In the genomic region with DNA sequence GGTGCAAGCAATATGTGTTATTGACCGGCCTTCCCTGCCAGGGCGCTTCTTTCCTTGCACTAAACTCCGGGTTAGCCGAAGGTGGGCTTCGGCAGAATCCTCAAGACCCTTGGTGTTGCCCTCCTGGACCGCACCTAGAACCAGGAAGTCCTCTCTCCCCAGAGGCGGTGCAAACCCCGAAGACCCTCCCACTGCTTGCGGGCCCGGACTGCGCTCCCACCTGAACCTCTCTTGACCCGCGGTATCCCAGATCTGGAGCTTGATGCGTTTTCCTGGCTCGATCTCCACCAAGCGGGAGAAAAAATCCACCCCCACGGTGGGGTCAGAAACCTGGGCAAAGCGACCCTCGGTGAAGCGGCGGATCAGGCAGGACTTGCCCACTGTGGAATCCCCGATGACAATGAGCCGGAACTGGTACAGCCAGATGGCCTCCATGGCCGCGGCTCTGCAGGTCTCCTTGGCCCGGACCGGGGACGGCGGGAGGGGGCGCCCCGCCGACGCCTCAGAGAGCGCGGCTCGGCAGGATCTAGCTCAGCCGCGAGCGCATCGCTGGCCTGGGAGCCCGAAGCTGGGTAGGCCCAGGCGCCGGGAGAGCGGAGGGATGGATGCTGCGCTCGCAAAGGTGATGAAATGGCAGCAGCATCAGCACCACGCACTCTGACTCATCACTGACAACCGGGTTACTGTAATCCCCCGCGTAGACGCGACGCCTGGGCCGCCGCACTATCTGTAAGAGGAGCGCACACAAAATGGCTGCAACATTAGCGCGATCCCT, we compare ENCODE assay signal across 8 cellular contexts. TPM values are rescaled to one million over a fixed set of nuclear protein-coding genes. Genes with fewer than 3 reads are reported as not detected.
DNase-seq lines count a peak whose midpoint lies in the region; ATAC-seq and TF ChIP-seq lines count a peak whose summit lies in the region.

A gene with protein sequence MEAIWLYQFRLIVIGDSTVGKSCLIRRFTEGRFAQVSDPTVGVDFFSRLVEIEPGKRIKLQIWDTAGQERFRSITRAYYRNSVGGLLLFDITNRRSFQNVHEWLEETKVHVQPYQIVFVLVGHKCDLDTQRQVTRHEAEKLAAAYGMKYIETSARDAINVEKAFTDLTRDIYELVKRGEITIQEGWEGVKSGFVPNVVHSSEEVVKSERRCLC (minus strand): TSS at position 638 of the 775 bp plus-strand sequence. CDS start 203 bp downstream, at position 435.

- no peaks in the 10 kb centered on the region for H3K79me2 ChIP-seq in OCI-LY1 (ENCODE audit: insufficient read depth, low read length)

- H3K4me1 Mint-ChIP-seq in activated T-cell treated with anti-CD3 and anti-CD28 coated beads, Interleukin-2, amount 50 U/mL, for 72 hours (ENCODE audit: low read depth): peaks cover 16% of the 10 kb centered on the region
- peaks cover 4% of the 10 kb centered on the region for H3K4me1 Mint-ChIP-seq in nephron progenitor cell

- no peaks in the 10 kb centered on the region for H3K36me3 ChIP-seq in OCI-LY1 (ENCODE audit: insufficient read depth, low read length)

- DNase-seq in CMK (ENCODE audit: low read depth) (peak; percentile 18), fibroblast of peridontal ligament (ENCODE audit: extremely low read depth) (peak; percentile 48), nephron progenitor cell (peak; percentile 51)
- peak; percentile 72 to 85 for DNase-seq in activated T-cell treated with anti-CD3 and anti-CD28 coated beads, Interleukin-2, amount 50 U/mL, for 72 hours
- peak; percentile 68 for DNase-seq in stimulated activated naive CD8-positive, alpha-beta T cell treated with anti-CD3 and anti-CD28 coated beads, Interleukin-15, Interleukin-2, amounts not matched to agents 100 U/mL and 50 U/mL, for 24 hours

- peak within 1 kb of the TSS; percentile 87 for H3K27ac Mint-ChIP-seq in activated T-cell treated with anti-CD3 and anti-CD28 coated beads, Interleukin-2, amount 50 U/mL, for 72 hours
- H3K27ac Mint-ChIP-seq in nephron progenitor cell: no peak within 1 kb of the TSS

- no peaks in the 10 kb centered on the region for H3K9me2 ChIP-seq in OCI-LY1 (ENCODE audit: low read depth, low read length)

- ATAC-seq in GM19438 (IDR thresholded peaks at IDR 0.05; ENCODE audit: low read depth, unreplicated experiment): peak; percentile 81
- peak; percentile 90 for ATAC-seq in HG03571 (IDR thresholded peaks at IDR 0.05; ENCODE audit: unreplicated experiment)
- peak; percentile 98 for ATAC-seq in activated T-cell treated with anti-CD3 and anti-CD28 coated beads, Interleukin-2, amount 50 U/mL, for 72 hours (replicated peaks in 1 of 2)
- ATAC-seq in stimulated activated naive CD8-positive, alpha-beta T cell treated with anti-CD3 and anti-CD28 coated beads, Interleukin-15, Interleukin-2, amounts not matched to agents 100 U/mL and 50 U/mL, for 24 hours: peak; percentile 99

- H3K27me3 Mint-ChIP-seq in activated T-cell treated with anti-CD3 and anti-CD28 coated beads, Interleukin-2, amount 50 U/mL, for 72 hours (ENCODE audit: low read depth): no peaks in the 10 kb centered on the region
- H3K27me3 Mint-ChIP-seq in nephron progenitor cell (ENCODE audit: low read depth, poor library complexity): peaks cover 4% of the 10 kb centered on the region

- no peaks in the 10 kb centered on the region for H4K20me1 ChIP-seq in OCI-LY1 (ENCODE audit: insufficient read depth, low read length)

- peak within 1 kb of the TSS; percentile 87; the same call in 1 of the 2 replicates for H2AFZ ChIP-seq in OCI-LY1 (ENCODE audit: low read length)

- H3K4me3 Mint-ChIP-seq in activated T-cell treated with anti-CD3 and anti-CD28 coated beads, Interleukin-2, amount 50 U/mL, for 72 hours: peak within 1 kb of the TSS; percentile 71 to 75
- peak within 1 kb of the TSS; percentile 88 for H3K4me3 Mint-ChIP-seq in nephron progenitor cell

- peaks cover 4 to 7% of the 10 kb centered on the region in 2 donors for H3K36me3 Mint-ChIP-seq in activated T-cell treated with anti-CD3 and anti-CD28 coated beads, Interleukin-2, amount 50 U/mL, for 72 hours (ENCODE audit: insufficient read depth in 2 of 2)
- peaks cover 3% of the 10 kb centered on the region for H3K36me3 Mint-ChIP-seq in nephron progenitor cell (ENCODE audit: low read depth)

- no peak within 1 kb of the TSS for H3K27ac ChIP-seq in OCI-LY1 (ENCODE audit: low read depth, low read length, poor library complexity, severe bottlenecking)

- H3K4me3 ChIP-seq in OCI-LY1 (ENCODE audit: low read depth, low read length, poor library complexity, severe bottlenecking): peak within 1 kb of the TSS; percentile 77

- H3K9me3 ChIP-seq in OCI-LY1 (ENCODE audit: low read length): no peaks in the 10 kb centered on the region

- H3K4me1 ChIP-seq in OCI-LY1 (ENCODE audit: insufficient read depth, low read length, severe bottlenecking): peaks cover 17% of the 10 kb centered on the region

- TF ChIP-seq CTCF in OCI-LY1 (IDR thresholded peaks at IDR 0.05; ENCODE audit: low read length) (no peak), nephron progenitor cell (IDR thresholded peaks at IDR 0.05) (no peak)

- H3K4me2 ChIP-seq in OCI-LY1 (ENCODE audit: low read length): peak within 1 kb of the TSS; percentile 87

- H3K27me3 ChIP-seq in OCI-LY1 (ENCODE audit: insufficient read depth, low read length): no peaks in the 10 kb centered on the region

- peaks cover 0 to 1% of the 10 kb centered on the region in 2 donors for H3K9me3 Mint-ChIP-seq in activated T-cell treated with anti-CD3 and anti-CD28 coated beads, Interleukin-2, amount 50 U/mL, for 72 hours
- H3K9me3 Mint-ChIP-seq in nephron progenitor cell: peaks cover 40% of the 10 kb centered on the region

- H3F3A ChIP-seq in OCI-LY1 (ENCODE audit: insufficient read depth, low read length): no peaks in the 10 kb centered on the region

- H3K9ac ChIP-seq in OCI-LY1 (ENCODE audit: low read length): peak within 1 kb of the TSS; percentile 66

RNA-seq across cellular contexts. Expression of the gene that starts here (rescaled TPM):
- 10 to 100 TPM; 36.4 to 39.2 TPM for total RNA-seq in activated T-cell treated with anti-CD3 and anti-CD28 coated beads, Interleukin-2, amount 50 U/mL, for 72 hours

Comparison
In these comparisons a context has a peak if more than half of its experiments do, and no peak if none do; other contexts are left out.
1. DNase-seq: peak in every context shown above with its lines; median percentile 78 in activated T-cell treated with anti-CD3 and anti-CD28 coated beads, Interleukin-2, amount 50 U/mL, for 72 hours; 68 in stimulated activated naive CD8-positive, alpha-beta T cell treated with anti-CD3 and anti-CD28 coated beads, Interleukin-15, Interleukin-2, amounts not matched to agents 100 U/mL and 50 U/mL, for 24 hours; 51 in nephron progenitor cell; 48 in fibroblast of peridontal ligament; 18 in CMK.